12 cellular contexts compared by ENCODE assay signal in the genomic region with DNA sequence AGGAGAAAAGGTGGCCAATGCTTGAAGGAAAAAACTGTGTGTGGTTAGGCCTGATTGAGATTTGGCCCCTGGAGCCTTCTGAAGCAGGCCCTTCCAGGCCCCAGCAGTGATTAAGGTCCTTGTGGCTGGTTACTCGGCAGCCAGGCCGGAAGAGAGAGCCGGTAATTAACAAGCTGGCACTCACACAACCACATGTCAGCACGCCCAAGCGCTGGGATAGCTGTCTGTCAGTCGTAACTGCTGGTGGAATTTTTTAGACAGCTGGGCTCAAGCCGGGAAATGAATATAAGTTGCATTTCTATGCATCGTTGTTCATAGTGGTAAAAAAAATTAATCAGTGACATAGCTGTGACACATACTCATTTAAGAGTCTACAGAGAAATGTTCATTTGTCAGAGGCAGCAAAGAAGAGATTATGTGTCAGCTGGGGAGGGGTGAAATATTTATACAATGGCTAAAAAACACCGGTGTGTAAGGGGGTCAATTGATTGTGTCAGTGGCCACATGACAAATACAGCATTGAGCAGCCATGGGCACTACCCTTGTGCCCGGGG. TPM values are rescaled to one million over a fixed set of nuclear protein-coding genes. Genes with fewer than 3 reads are reported as not detected.
DNase-seq lines count a peak whose midpoint lies in the region; ATAC-seq lines count a peak whose summit lies in the region.
"Had no signal": no experiment of that assay in that cellular context is flagged by ENCODE, and none has a peak within 500 bp of the region (broad histone marks: within the 10 kb centered on the region; RNA-seq: fewer than 3 reads in every experiment).

No MANE protein-coding gene starts in this region.

- no peaks in the 10 kb centered on the region for H3K9me3 ChIP-seq in MG63

- peaks cover 12% of the 10 kb centered on the region for H3K27me3 ChIP-seq in MG63

- DNase-seq in COLO829 (ENCODE audit: low spot score) (peak; percentile 65), MG63 (peak; percentile 56), left kidney (ENCODE audit: low read depth, low spot score) (peak; percentile 44)
- DNase-seq in stimulated activated naive CD4-positive, alpha-beta T cell treated with Interleukin-2 at 50 U/mL for 16 hours (lab: John Stamatoyannopoulos, UW): no peak
- DNase-seq: amniotic stem cell; erythroblast; stimulated activated CD4-positive, alpha-beta T cell treated with anti-CD3 and anti-CD28 coated beads, Interleukin-4, amount 100 ng/mL, for 1 hour; T-helper 17 cell had no signal

- H3K27ac ChIP-seq in angular gyrus (ENCODE audit: low read depth, low read length): peak overlapping the region; percentile 6

- no peaks in the 10 kb centered on the region for H3K36me3 ChIP-seq in MG63

- no peak for ATAC-seq in HG03095 (IDR thresholded peaks at IDR 0.05; ENCODE audit: unreplicated experiment)
- no peak for ATAC-seq in GM21423 (IDR thresholded peaks at IDR 0.05; ENCODE audit: unreplicated experiment)
- no peak for ATAC-seq in HG02678 (IDR thresholded peaks at IDR 0.05; ENCODE audit: unreplicated experiment)
- ATAC-seq: T-helper 17 cell had no signal

- no peak overlapping the region for H3K4me3 ChIP-seq in MG63

RNA-seq across cellular contexts. Expression of a gene that starts 13.7 kb away (rescaled TPM):
- total RNA-seq in MG63 (2014; rRNA removed; shearing (Covaris generic); ENCODE audit: low replicate concordance): 2.1 and 4.6 TPM in 2 replicates

RNA-seq across cellular contexts. Expression of a gene that starts 44.5 kb away (rescaled TPM):
- 3.4 and 5.8 TPM in 2 replicates for total RNA-seq in MG63 (2014; rRNA removed; shearing (Covaris generic); ENCODE audit: low replicate concordance)

RNA-seq across cellular contexts. Expression of a gene that starts 58.9 kb away (rescaled TPM):
- 13.2 and 15.1 TPM in 2 replicates for total RNA-seq in MG63 (2014; rRNA removed; shearing (Covaris generic); ENCODE audit: low replicate concordance)

RNA-seq across cellular contexts. Expression of a gene that starts 59.1 kb away (rescaled TPM):
- 122 and 169 TPM in 2 replicates for total RNA-seq in MG63 (2014; rRNA removed; shearing (Covaris generic); ENCODE audit: low replicate concordance)
